ENCODE assay signal across 1 cellular context in the genomic region with DNA sequence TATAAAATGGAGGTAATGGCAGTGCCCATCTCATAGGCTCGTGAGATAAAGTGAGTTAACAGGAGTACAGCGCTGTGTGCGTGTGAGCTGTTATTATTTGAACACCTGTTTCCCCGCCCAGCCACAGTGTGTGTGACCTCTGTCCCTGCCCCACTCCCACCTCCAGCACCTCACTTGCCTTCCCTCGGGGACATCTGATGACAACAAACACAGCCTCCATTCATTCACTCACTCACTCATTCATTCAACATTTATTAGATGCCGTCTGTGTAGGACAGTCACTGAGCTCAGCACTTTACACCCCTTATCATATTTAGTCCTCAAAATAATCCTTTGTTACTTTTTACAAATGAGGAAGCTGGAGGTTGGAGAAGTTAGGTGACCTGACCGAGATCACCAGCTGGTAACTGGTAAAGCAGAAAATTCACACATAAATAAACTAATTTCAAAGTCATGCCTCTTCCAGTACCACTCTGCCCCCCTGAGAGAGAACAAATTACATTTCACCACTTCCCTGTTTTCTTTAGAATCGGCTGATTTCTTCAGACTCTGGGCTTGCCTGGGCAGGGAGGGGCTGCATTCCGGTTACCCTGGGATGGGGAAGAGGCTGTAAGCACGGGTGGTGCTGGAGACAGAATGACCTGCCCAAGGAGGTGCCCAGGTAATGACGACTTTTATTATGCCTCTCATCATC.
TF ChIP-seq lines count a peak whose summit lies in the region.

No MANE protein-coding gene starts in this region.

TF ChIP-seq in HEK293, 187 proteins besides CTCF, POLR2A, EP300 and RAD21:
- TF ChIP-seq, protein P1, sequence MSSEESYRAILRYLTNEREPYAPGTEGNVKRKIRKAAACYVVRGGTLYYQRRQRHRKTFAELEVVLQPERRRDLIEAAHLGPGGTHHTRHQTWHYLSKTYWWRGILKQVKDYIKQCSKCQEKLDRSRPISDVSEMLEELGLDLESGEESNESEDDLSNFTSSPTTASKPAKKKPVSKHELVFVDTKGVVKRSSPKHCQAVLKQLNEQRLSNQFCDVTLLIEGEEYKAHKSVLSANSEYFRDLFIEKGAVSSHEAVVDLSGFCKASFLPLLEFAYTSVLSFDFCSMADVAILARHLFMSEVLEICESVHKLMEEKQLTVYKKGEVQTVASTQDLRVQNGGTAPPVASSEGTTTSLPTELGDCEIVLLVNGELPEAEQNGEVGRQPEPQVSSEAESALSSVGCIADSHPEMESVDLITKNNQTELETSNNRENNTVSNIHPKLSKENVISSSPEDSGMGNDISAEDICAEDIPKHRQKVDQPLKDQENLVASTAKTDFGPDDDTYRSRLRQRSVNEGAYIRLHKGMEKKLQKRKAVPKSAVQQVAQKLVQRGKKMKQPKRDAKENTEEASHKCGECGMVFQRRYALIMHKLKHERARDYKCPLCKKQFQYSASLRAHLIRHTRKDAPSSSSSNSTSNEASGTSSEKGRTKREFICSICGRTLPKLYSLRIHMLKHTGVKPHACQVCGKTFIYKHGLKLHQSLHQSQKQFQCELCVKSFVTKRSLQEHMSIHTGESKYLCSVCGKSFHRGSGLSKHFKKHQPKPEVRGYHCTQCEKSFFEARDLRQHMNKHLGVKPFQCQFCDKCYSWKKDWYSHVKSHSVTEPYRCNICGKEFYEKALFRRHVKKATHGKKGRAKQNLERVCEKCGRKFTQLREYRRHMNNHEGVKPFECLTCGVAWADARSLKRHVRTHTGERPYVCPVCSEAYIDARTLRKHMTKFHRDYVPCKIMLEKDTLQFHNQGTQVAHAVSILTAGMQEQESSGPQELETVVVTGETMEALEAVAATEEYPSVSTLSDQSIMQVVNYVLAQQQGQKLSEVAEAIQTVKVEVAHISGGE (tag by site-specific recombination; conservative IDR thresholded peaks at IDR 0.05; ENCODE audit: low read depth) = no peak
- TF ChIP-seq ZNF394 (tag by site-specific recombination; IDR thresholded peaks at IDR 0.05; ENCODE audit: borderline replicate concordance) = no peak
- TF ChIP-seq SCRT2 (tag by site-specific recombination; IDR thresholded peaks at IDR 0.05) = 0 out of 2 replicates have a peak, but pooled peaks have one; percentile 9
- 0 out of 2 replicates have a peak, but pooled peaks have one; percentile 56 for TF ChIP-seq ZNF24 (tag by site-specific recombination; IDR thresholded peaks at IDR 0.05)
- TF ChIP-seq ZNF112 (tag by site-specific recombination; IDR thresholded peaks at IDR 0.05) = no peak
- TF ChIP-seq, protein P2, sequence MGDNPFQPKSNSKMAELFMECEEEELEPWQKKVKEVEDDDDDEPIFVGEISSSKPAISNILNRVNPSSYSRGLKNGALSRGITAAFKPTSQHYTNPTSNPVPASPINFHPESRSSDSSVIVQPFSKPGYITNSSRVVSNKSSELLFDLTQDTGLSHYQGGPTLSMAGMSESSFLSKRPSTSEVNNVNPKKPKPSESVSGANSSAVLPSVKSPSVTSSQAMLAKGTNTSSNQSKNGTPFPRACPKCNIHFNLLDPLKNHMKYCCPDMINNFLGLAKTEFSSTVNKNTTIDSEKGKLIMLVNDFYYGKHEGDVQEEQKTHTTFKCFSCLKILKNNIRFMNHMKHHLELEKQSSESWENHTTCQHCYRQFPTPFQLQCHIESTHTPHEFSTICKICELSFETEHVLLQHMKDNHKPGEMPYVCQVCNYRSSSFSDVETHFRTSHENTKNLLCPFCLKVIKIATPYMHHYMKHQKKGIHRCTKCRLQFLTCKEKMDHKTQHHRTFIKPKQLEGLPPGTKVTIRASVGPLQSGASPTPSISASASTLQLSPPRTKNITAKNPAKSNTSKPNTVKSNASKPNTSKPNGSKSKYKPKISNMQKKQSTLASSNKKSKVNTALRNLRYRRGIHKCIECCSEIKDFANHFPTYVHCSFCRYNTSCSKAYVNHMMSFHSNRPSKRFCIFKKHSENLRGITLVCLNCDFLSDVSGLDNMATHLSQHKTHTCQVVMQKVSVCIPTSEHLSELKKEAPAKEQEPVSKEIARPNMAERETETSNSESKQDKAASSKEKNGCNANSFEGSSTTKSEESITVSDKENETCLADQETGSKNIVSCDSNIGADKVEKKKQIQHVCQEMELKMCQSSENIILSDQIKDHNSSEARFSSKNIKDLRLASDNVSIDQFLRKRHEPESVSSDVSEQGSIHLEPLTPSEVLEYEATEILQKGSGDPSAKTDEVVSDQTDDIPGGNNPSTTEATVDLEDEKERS (tag by site-specific recombination; IDR thresholded peaks at IDR 0.05) = no peak
- TF ChIP-seq ZNF350 (tag by site-specific recombination; IDR thresholded peaks at IDR 0.05) = no peak
- TF ChIP-seq ZNF133 (tag by site-specific recombination; IDR thresholded peaks at IDR 0.05) = no peak
- TF ChIP-seq ZNF266 (tag by site-specific recombination; IDR thresholded peaks at IDR 0.05; ENCODE audit: low read depth) = no peak
- no peak for TF ChIP-seq EGR2 (tag by site-specific recombination; IDR thresholded peaks at IDR 0.05; ENCODE audit: low read depth)
